Comparison of ENCODE assay signal across 23 cellular contexts in genomic region chr11:11865449-11865848, GRCh38. TPM values are rescaled to one million over a fixed set of nuclear protein-coding genes. Genes with fewer than 3 reads are reported as not detected.
DNase-seq lines count a peak whose midpoint lies in the region; FAIRE-seq and TF ChIP-seq lines count a peak whose summit lies in the region.
"Had no signal": no experiment of that assay in that cellular context is flagged by ENCODE, and none has a peak within 500 bp of the region (broad histone marks: within the 10 kb centered on the region; RNA-seq: fewer than 3 reads in every experiment).

No MANE protein-coding gene starts in this region.

- H3K27me3 Mint-ChIP-seq in chondrocyte (ENCODE audit: low read depth) (no peaks in the 10 kb centered on the region), neural progenitor cell (ENCODE audit: insufficient read depth, low read depth) (no peaks in the 10 kb centered on the region)
- H3K27me3 Mint-ChIP-seq: naive B cell had no signal

- DNase-seq in GM12892 (ENCODE audit: insufficient read length) (no peak), M059J (ENCODE audit: low read depth) (peak; percentile 65), chondrocyte (ENCODE audit: low spot score) (no peak), neural progenitor cell (ENCODE audit: low spot score) (no peak), DMS53 (lab: John Stamatoyannopoulos, UW) (no peak), esophagus muscularis mucosa (ENCODE audit: extremely low spot score) (no peak), NCI-H2081 treated with DMSO at 0.1 percent for 48 hours (lab: John Stamatoyannopoulos, UW) (no peak)
- DNase-seq: AML-193; amygdala; effector CD8-positive, alpha-beta T cell; GF-D8; mammary epithelial cell; naive B cell; NCI-H1694 treated with DMSO at 0.1 percent for 48 hours; NCI-H446; small intestine; stimulated activated CD8-positive, alpha-beta memory T cell treated with anti-CD3 and anti-CD28 coated beads, Interleukin-4, amount 100 ng/mL, for 48 hours; WERI-Rb-1 had no signal

- TF ChIP-seq POLR2A in GM12892 (IDR thresholded peaks at IDR 0.05; ENCODE audit: low read depth, low read length): no peak
- TF ChIP-seq POLR2A in esophagus muscularis mucosa (IDR thresholded peaks at IDR 0.05; ENCODE audit: low read depth): no peak

- H3K9me3 Mint-ChIP-seq in chondrocyte (ENCODE audit: low read depth): peaks cover 17% of the 10 kb centered on the region
- H3K9me3 Mint-ChIP-seq in neural progenitor cell: peaks cover 58% of the 10 kb centered on the region

- H3K4me2 ChIP-seq in neural progenitor cell: peak overlapping the region; percentile 50

- peaks cover 6% of the 10 kb centered on the region for H3F3A ChIP-seq in neural progenitor cell (ENCODE audit: low read depth)

- intact Hi-C loops in esophagus muscularis mucosa (cut with DNase I): no loop called here

- H3K4me3 Mint-ChIP-seq in chondrocyte (ENCODE audit: unreplicated experiment) (no peak overlapping the region), neural progenitor cell (no peak overlapping the region)

- H2AFZ ChIP-seq in neural progenitor cell (replicated peaks): no peak overlapping the region

- H3K4me1 Mint-ChIP-seq in chondrocyte (ENCODE audit: low read depth) (peaks cover 30% of the 10 kb centered on the region), neural progenitor cell (no peaks in the 10 kb centered on the region)

- H3K27ac Mint-ChIP-seq in chondrocyte (ENCODE audit: unreplicated experiment) (peak overlapping the region; percentile 32), neural progenitor cell (no peak overlapping the region)
- H3K27ac Mint-ChIP-seq: activated T-helper 2 cell treated with anti-CD3 and anti-CD28 coated beads, Interferon-gamma antibody, Interleukin-2, Interleukin-4, amounts not matched to agents 10 μg/mL and 5 μg/mL and 100 μg/mL, durations not matched to agents 14 hours and 24 hours and 36 hours had no signal

- H3K36me3 ChIP-seq in neural progenitor cell (peaks cover 5% of the 10 kb centered on the region), esophagus muscularis mucosa (no peaks in the 10 kb centered on the region)
- H3K36me3 ChIP-seq: WERI-Rb-1 had no signal

- H3K36me3 Mint-ChIP-seq in chondrocyte (ENCODE audit: low read depth): no peaks in the 10 kb centered on the region
- peaks cover 45% of the 10 kb centered on the region for H3K36me3 Mint-ChIP-seq in neural progenitor cell

- WGBS in esophagus muscularis mucosa: 84% methylated on average over 3 of the region's 3 CpGs

- TF ChIP-seq EP300 in esophagus muscularis mucosa (IDR thresholded peaks at IDR 0.05): no peak

- no peak for TF ChIP-seq CTCF in chondrocyte (IDR thresholded peaks at IDR 0.05)
- TF ChIP-seq CTCF in neural progenitor cell (IDR thresholded peaks at IDR 0.05): no peak
- TF ChIP-seq CTCF in esophagus muscularis mucosa (IDR thresholded peaks at IDR 0.05): no peak

- peaks cover 9% of the 10 kb centered on the region for H3K9me3 ChIP-seq in neural progenitor cell (ENCODE audit: low read depth)
- H3K9me3 ChIP-seq in esophagus muscularis mucosa: peaks cover 0 to 13% (median 6%) of the 10 kb centered on the region in 4 donors

- H3K4me3 ChIP-seq in neural progenitor cell (no peak overlapping the region), esophagus muscularis mucosa (no peak overlapping the region)

- peaks cover 100% of the 10 kb centered on the region for H3K79me2 ChIP-seq in neural progenitor cell (ENCODE audit: low read depth)

- no peaks in the 10 kb centered on the region for H3K27me3 ChIP-seq in neural progenitor cell
- no peaks in the 10 kb centered on the region for H3K27me3 ChIP-seq in esophagus muscularis mucosa

- H3K4me1 ChIP-seq in neural progenitor cell (peaks cover 14% of the 10 kb centered on the region), esophagus muscularis mucosa (peaks cover 3 to 31% (median 16%) of the 10 kb centered on the region in 4 donors)

- H3K27ac ChIP-seq in neural progenitor cell: no peak overlapping the region
- H3K27ac ChIP-seq in esophagus muscularis mucosa (replicated peaks in 1 of 4): no peak overlapping the region
- H3K27ac ChIP-seq: WERI-Rb-1 had no signal

- no peak overlapping the region for H3K9ac ChIP-seq in neural progenitor cell

- no peaks in the 10 kb centered on the region for H4K20me1 ChIP-seq in neural progenitor cell (ENCODE audit: low read depth)

- FAIRE-seq in GM12892 (lab: Jason Lieb, UNC): peak; percentile 72
- FAIRE-seq: D721Med, GM12891, HTR-8/SVneo, keratinocyte, small intestine had no signal

RNA-seq across cellular contexts. Expression of gene USP47, which starts 23.7 kb away (rescaled TPM):
- polyA plus RNA-seq in GM12892 (2012; ENCODE audit: missing spikeins): 24.6 TPM
- 30.1 and 39.9 TPM in 2 replicates for total RNA-seq in M059J (2014; rRNA removed; shearing (Covaris generic))
- total RNA-seq in chondrocyte (44.4 to 54.8 TPM (median 47.8 TPM) in 3 replicates), neural progenitor cell (ENCODE audit: low replicate concordance) (55.1 and 71.7 TPM in 2 replicates), esophagus muscularis mucosa (100 to 1,000 TPM in 2 of 4 donors, 10 to 100 TPM in 2; 86.2 to 112 (median 96.5) TPM)
